Comparison of ENCODE assay signal across 1 cellular context in the genomic region with DNA sequence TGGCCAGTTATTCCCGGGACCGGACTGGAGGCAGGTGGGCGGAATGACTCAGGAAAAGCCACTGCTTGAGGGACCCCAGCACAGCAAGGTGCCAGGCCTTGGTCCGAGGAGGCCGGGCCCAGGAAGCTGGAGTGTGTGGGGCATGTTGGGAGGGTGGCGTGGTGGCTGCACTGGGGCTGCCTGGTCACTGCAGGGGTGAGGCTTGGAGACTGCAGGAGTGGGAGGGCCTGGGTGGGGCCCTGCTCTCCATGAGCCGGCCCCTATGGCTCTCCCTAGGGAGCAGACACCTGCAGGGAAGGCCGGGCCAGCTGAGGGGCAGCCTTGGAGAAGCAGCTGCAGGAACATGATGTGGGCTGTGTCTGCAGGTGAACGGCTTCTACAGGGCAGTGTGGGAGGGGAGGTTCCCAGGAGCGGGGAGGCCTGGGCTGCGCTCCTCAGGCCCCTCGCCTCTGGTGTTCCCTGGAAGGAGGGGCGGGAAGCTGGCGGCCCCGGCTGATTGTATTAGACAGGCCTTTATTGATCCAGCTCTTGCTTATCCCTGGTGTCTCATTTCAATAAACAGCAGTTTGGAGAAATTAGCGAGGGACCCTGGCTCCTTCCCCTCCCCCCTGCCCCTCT.
TF ChIP-seq lines count a peak whose summit lies in the region.

No MANE protein-coding gene starts in this region.

TF ChIP-seq in HEK293, 187 proteins besides CTCF, POLR2A, EP300 and RAD21 (continued from another document):
- TF ChIP-seq, protein P1, sequence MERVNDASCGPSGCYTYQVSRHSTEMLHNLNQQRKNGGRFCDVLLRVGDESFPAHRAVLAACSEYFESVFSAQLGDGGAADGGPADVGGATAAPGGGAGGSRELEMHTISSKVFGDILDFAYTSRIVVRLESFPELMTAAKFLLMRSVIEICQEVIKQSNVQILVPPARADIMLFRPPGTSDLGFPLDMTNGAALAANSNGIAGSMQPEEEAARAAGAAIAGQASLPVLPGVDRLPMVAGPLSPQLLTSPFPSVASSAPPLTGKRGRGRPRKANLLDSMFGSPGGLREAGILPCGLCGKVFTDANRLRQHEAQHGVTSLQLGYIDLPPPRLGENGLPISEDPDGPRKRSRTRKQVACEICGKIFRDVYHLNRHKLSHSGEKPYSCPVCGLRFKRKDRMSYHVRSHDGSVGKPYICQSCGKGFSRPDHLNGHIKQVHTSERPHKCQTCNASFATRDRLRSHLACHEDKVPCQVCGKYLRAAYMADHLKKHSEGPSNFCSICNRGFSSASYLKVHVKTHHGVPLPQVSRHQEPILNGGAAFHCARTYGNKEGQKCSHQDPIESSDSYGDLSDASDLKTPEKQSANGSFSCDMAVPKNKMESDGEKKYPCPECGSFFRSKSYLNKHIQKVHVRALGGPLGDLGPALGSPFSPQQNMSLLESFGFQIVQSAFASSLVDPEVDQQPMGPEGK (tag by site-specific recombination; IDR thresholded peaks at IDR 0.05), result peak; percentile 47
- TF ChIP-seq EGR2 (tag by site-specific recombination; IDR thresholded peaks at IDR 0.05; ENCODE audit: low read depth), result peak; percentile 85
- no peak for TF ChIP-seq ZNF610 (tag by site-specific recombination; IDR thresholded peaks at IDR 0.05; ENCODE audit: borderline replicate concordance)
- TF ChIP-seq ZNF138 (tag by site-specific recombination; IDR thresholded peaks at IDR 0.05; ENCODE audit: borderline replicate concordance), result no peak
- peak; percentile 42; the same call in 1 of the 2 replicates for TF ChIP-seq ZBTB20 (tag by site-specific recombination; IDR thresholded peaks at IDR 0.05)
- TF ChIP-seq TCF7L2 (IDR thresholded peaks at IDR 0.05; ENCODE audit: borderline replicate concordance, low read depth, low read length), result no peak
